1 cellular context compared by ENCODE assay signal in the genomic region with DNA sequence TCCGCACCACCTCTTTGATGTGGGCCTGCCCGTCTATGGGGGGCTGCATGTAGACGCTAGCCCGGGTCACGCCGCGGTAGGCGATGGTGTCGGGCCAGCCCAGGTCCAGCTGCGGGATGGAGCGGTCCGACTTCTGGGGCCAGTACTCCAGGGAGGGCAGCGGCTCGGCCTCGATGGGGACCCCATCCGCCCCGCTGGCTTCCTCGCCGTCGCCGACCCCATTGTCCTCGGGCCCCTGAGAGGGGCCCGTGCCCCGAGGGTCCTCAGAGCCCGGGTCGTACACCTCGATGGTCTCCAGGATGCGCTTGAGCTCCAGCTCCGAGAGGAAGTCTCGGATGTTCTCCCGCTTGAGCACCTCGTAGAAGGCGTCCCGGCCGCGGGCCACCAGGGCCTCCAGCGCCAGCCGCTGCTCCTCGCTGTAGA.
A peak's percentile ranks its signal among the peaks of the same experiment; 100 is the strongest.
TF ChIP-seq lines count a peak whose summit lies in the region.

No MANE protein-coding gene starts in this region.

TF ChIP-seq in HepG2, 621 proteins besides CTCF, POLR2A, EP300 and RAD21 (continues in another document):
- TF ChIP-seq ZNF562 (CRISPR knock-in tag; IDR thresholded peaks at IDR 0.05; ENCODE audit: borderline replicate concordance) (no peak), ZMYM3 (CRISPR knock-in tag; IDR thresholded peaks at IDR 0.05) (no peak), CENPX (CRISPR knock-in tag; IDR thresholded peaks at IDR 0.05) (no peak), ZKSCAN8 (CRISPR knock-in tag; IDR thresholded peaks at IDR 0.05; ENCODE audit: borderline replicate concordance) (0 out of 2 replicates have a peak, but pooled peaks have one; percentile 34), ZNF354B (CRISPR knock-in tag; IDR thresholded peaks at IDR 0.05) (no peak), NFYB (CRISPR knock-in tag; IDR thresholded peaks at IDR 0.05) (0 out of 2 replicates have a peak, but pooled peaks have one; percentile 10), SALL1 (CRISPR knock-in tag; IDR thresholded peaks at IDR 0.05) (peak; percentile 33; the same call in 1 of the 2 replicates), HNF4G (IDR thresholded peaks at IDR 0.05; ENCODE audit: borderline replicate concordance, low read depth, low read length) (no peak), HNF4G (CRISPR knock-in tag; IDR thresholded peaks at IDR 0.05; ENCODE audit: borderline replicate concordance, low read depth) (0 out of 2 replicates have a peak, but pooled peaks have one; percentile 11), ZNF563 (CRISPR knock-in tag; IDR thresholded peaks at IDR 0.05) (0 out of 2 replicates have a peak, but pooled peaks have one; percentile 8), ELF1 (CRISPR knock-in tag; IDR thresholded peaks at IDR 0.05) (no peak), SIX4 (CRISPR knock-in tag; IDR thresholded peaks at IDR 0.05) (no peak), ZNF343 (CRISPR knock-in tag; IDR thresholded peaks at IDR 0.05) (0 out of 2 replicates have a peak, but pooled peaks have one; percentile 23), HNRNPL (IDR thresholded peaks at IDR 0.05; ENCODE audit: low read depth, low read length) (no peak), NRL (CRISPR knock-in tag; IDR thresholded peaks at IDR 0.05; ENCODE audit: borderline replicate concordance) (no peak), ETV6 (CRISPR knock-in tag; conservative IDR thresholded peaks at IDR 0.05) (0 out of 2 replicates have a peak, but pooled peaks have one; percentile 40), NFIB (CRISPR knock-in tag; IDR thresholded peaks at IDR 0.05; ENCODE audit: borderline replicate concordance) (no peak), ZNF317 (CRISPR knock-in tag; IDR thresholded peaks at IDR 0.05) (0 out of 2 replicates have a peak, but pooled peaks have one; percentile 5), ZNF782 (CRISPR knock-in tag; IDR thresholded peaks at IDR 0.05; ENCODE audit: borderline replicate concordance) (no peak), ZNF10 (CRISPR knock-in tag; IDR thresholded peaks at IDR 0.05; ENCODE audit: borderline replicate concordance, low read depth) (no peak), MBD4 (IDR thresholded peaks at IDR 0.05; ENCODE audit: borderline replicate concordance, low read length) (no peak), SKI (IDR thresholded peaks at IDR 0.05; ENCODE audit: partially characterized antibody) (no peak), TRIM24 (CRISPR knock-in tag; IDR thresholded peaks at IDR 0.05) (no peak), PITX1 (CRISPR knock-in tag; IDR thresholded peaks at IDR 0.05) (peak; percentile 16; the same call in 1 of the 2 replicates), KDM6A (CRISPR knock-in tag; IDR thresholded peaks at IDR 0.05; ENCODE audit: low read depth) (no peak), KMT2A (CRISPR knock-in tag; IDR thresholded peaks at IDR 0.05) (peak; percentile 45; the same call in 1 of the 2 replicates), RBFOX2 (IDR thresholded peaks at IDR 0.05; ENCODE audit: low read depth, low read length) (peak; percentile 43; the same call in 1 of the 2 replicates), ZNF768 (CRISPR knock-in tag; IDR thresholded peaks at IDR 0.05) (peak; percentile 42; the same call in 1 of the 2 replicates), ZNF746 (CRISPR knock-in tag; IDR thresholded peaks at IDR 0.05) (no peak), BRCA1 (CRISPR knock-in tag; IDR thresholded peaks at IDR 0.05) (no peak), ZNF629 (CRISPR knock-in tag; conservative IDR thresholded peaks at IDR 0.05) (0 out of 2 replicates have a peak, but pooled peaks have one; percentile 6), PAWR (CRISPR knock-in tag; IDR thresholded peaks at IDR 0.05; ENCODE audit: borderline replicate concordance) (no peak), ZNF263 (CRISPR knock-in tag; IDR thresholded peaks at IDR 0.05) (no peak), ZNF550 (CRISPR knock-in tag; IDR thresholded peaks at IDR 0.05; ENCODE audit: borderline replicate concordance) (peak; percentile 63; the same call in 1 of the 2 replicates), ARNT2 (CRISPR knock-in tag; IDR thresholded peaks at IDR 0.05; ENCODE audit: low read depth) (0 out of 2 replicates have a peak, but pooled peaks have one; percentile 30), EHMT2 (IDR thresholded peaks at IDR 0.05; ENCODE audit: borderline replicate concordance, low read depth, low read length) (no peak), REPIN1 (CRISPR knock-in tag; IDR thresholded peaks at IDR 0.05; ENCODE audit: borderline replicate concordance, low read depth) (no peak), ZNF329 (CRISPR knock-in tag; IDR thresholded peaks at IDR 0.05; ENCODE audit: low read depth) (no peak)
- TF ChIP-seq, protein P1, sequence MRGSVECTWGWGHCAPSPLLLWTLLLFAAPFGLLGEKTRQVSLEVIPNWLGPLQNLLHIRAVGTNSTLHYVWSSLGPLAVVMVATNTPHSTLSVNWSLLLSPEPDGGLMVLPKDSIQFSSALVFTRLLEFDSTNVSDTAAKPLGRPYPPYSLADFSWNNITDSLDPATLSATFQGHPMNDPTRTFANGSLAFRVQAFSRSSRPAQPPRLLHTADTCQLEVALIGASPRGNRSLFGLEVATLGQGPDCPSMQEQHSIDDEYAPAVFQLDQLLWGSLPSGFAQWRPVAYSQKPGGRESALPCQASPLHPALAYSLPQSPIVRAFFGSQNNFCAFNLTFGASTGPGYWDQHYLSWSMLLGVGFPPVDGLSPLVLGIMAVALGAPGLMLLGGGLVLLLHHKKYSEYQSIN (CRISPR knock-in tag; IDR thresholded peaks at IDR 0.05; ENCODE audit: borderline replicate concordance): no peak
- TF ChIP-seq, protein P2, sequence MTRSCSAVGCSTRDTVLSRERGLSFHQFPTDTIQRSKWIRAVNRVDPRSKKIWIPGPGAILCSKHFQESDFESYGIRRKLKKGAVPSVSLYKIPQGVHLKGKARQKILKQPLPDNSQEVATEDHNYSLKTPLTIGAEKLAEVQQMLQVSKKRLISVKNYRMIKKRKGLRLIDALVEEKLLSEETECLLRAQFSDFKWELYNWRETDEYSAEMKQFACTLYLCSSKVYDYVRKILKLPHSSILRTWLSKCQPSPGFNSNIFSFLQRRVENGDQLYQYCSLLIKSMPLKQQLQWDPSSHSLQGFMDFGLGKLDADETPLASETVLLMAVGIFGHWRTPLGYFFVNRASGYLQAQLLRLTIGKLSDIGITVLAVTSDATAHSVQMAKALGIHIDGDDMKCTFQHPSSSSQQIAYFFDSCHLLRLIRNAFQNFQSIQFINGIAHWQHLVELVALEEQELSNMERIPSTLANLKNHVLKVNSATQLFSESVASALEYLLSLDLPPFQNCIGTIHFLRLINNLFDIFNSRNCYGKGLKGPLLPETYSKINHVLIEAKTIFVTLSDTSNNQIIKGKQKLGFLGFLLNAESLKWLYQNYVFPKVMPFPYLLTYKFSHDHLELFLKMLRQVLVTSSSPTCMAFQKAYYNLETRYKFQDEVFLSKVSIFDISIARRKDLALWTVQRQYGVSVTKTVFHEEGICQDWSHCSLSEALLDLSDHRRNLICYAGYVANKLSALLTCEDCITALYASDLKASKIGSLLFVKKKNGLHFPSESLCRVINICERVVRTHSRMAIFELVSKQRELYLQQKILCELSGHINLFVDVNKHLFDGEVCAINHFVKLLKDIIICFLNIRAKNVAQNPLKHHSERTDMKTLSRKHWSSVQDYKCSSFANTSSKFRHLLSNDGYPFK (CRISPR knock-in tag; IDR thresholded peaks at IDR 0.05; ENCODE audit: borderline replicate concordance): 0 out of 2 replicates have a peak, but pooled peaks have one; percentile 11
- TF ChIP-seq, protein P3, sequence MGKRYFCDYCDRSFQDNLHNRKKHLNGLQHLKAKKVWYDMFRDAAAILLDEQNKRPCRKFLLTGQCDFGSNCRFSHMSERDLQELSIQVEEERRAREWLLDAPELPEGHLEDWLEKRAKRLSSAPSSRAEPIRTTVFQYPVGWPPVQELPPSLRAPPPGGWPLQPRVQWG (CRISPR knock-in tag; IDR thresholded peaks at IDR 0.05; ENCODE audit: borderline replicate concordance, low read depth): no peak
- TF ChIP-seq, protein P4, sequence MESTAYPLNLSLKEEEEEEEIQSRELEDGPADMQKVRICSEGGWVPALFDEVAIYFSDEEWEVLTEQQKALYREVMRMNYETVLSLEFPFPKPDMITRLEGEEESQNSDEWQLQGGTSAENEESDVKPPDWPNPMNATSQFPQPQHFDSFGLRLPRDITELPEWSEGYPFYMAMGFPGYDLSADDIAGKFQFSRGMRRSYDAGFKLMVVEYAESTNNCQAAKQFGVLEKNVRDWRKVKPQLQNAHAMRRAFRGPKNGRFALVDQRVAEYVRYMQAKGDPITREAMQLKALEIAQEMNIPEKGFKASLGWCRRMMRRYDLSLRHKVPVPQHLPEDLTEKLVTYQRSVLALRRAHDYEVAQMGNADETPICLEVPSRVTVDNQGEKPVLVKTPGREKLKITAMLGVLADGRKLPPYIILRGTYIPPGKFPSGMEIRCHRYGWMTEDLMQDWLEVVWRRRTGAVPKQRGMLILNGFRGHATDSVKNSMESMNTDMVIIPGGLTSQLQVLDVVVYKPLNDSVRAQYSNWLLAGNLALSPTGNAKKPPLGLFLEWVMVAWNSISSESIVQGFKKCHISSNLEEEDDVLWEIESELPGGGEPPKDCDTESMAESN (CRISPR knock-in tag; conservative IDR thresholded peaks at IDR 0.05): peak; percentile 58; the same call in 1 of the 2 replicates
- TF ChIP-seq, protein P5, sequence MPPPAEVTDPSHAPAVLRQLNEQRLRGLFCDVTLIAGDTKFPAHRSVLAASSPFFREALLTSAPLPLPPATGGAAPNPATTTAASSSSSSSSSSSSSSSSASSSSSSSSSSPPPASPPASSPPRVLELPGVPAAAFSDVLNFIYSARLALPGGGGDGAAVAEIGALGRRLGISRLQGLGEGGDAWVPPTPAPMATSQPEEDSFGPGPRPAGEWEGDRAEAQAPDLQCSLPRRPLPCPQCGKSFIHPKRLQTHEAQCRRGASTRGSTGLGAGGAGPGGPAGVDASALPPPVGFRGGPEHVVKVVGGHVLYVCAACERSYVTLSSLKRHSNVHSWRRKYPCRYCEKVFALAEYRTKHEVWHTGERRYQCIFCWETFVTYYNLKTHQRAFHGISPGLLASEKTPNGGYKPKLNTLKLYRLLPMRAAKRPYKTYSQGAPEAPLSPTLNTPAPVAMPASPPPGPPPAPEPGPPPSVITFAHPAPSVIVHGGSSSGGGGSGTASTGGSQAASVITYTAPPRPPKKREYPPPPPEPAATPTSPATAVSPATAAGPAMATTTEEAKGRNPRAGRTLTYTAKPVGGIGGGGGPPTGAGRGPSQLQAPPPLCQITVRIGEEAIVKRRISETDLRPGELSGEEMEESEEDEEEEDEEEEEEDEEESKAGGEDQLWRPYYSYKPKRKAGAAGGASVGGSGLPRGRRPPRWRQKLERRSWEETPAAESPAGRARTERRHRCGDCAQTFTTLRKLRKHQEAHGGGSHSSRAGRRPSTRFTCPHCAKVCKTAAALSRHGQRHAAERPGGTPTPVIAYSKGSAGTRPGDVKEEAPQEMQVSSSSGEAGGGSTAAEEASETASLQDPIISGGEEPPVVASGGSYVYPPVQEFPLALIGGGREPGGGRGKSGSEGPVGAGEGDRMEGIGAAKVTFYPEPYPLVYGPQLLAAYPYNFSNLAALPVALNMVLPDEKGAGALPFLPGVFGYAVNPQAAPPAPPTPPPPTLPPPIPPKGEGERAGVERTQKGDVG (CRISPR knock-in tag; IDR thresholded peaks at IDR 0.05; ENCODE audit: borderline replicate concordance): no peak; the same call in 1 of the 2 replicates
- TF ChIP-seq, protein P6, sequence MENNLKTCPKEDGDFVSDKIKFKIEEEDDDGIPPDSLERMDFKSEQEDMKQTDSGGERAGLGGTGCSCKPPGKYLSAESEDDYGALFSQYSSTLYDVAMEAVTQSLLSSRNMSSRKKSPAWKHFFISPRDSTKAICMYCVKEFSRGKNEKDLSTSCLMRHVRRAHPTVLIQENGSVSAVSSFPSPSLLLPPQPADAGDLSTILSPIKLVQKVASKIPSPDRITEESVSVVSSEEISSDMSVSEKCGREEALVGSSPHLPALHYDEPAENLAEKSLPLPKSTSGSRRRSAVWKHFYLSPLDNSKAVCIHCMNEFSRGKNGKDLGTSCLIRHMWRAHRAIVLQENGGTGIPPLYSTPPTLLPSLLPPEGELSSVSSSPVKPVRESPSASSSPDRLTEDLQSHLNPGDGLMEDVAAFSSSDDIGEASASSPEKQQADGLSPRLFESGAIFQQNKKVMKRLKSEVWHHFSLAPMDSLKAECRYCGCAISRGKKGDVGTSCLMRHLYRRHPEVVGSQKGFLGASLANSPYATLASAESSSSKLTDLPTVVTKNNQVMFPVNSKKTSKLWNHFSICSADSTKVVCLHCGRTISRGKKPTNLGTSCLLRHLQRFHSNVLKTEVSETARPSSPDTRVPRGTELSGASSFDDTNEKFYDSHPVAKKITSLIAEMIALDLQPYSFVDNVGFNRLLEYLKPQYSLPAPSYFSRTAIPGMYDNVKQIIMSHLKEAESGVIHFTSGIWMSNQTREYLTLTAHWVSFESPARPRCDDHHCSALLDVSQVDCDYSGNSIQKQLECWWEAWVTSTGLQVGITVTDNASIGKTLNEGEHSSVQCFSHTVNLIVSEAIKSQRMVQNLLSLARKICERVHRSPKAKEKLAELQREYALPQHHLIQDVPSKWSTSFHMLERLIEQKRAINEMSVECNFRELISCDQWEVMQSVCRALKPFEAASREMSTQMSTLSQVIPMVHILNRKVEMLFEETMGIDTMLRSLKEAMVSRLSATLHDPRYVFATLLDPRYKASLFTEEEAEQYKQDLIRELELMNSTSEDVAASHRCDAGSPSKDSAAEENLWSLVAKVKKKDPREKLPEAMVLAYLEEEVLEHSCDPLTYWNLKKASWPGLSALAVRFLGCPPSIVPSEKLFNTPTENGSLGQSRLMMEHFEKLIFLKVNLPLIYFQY (CRISPR knock-in tag; IDR thresholded peaks at IDR 0.05; ENCODE audit: borderline replicate concordance): no peak
- TF ChIP-seq, protein P7, sequence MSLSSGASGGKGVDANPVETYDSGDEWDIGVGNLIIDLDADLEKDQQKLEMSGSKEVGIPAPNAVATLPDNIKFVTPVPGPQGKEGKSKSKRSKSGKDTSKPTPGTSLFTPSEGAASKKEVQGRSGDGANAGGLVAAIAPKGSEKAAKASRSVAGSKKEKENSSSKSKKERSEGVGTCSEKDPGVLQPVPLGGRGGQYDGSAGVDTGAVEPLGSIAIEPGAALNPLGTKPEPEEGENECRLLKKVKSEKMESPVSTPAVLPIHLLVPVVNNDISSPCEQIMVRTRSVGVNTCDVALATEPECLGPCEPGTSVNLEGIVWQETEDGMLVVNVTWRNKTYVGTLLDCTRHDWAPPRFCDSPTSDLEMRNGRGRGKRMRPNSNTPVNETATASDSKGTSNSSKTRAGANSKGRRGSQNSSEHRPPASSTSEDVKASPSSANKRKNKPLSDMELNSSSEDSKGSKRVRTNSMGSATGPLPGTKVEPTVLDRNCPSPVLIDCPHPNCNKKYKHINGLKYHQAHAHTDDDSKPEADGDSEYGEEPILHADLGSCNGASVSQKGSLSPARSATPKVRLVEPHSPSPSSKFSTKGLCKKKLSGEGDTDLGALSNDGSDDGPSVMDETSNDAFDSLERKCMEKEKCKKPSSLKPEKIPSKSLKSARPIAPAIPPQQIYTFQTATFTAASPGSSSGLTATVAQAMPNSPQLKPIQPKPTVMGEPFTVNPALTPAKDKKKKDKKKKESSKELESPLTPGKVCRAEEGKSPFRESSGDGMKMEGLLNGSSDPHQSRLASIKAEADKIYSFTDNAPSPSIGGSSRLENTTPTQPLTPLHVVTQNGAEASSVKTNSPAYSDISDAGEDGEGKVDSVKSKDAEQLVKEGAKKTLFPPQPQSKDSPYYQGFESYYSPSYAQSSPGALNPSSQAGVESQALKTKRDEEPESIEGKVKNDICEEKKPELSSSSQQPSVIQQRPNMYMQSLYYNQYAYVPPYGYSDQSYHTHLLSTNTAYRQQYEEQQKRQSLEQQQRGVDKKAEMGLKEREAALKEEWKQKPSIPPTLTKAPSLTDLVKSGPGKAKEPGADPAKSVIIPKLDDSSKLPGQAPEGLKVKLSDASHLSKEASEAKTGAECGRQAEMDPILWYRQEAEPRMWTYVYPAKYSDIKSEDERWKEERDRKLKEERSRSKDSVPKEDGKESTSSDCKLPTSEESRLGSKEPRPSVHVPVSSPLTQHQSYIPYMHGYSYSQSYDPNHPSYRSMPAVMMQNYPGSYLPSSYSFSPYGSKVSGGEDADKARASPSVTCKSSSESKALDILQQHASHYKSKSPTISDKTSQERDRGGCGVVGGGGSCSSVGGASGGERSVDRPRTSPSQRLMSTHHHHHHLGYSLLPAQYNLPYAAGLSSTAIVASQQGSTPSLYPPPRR (CRISPR knock-in tag; IDR thresholded peaks at IDR 0.05; ENCODE audit: borderline replicate concordance): no peak
